17 cellular contexts compared by ENCODE assay signal in genomic region chr10:95544783-95545500, GRCh38. TPM values are rescaled to one million over a fixed set of nuclear protein-coding genes. Genes with fewer than 3 reads are reported as not detected.
DNase-seq lines count a peak whose midpoint lies in the region; TF ChIP-seq lines count a peak whose summit lies in the region.
"Had no signal": no experiment of that assay in that cellular context is flagged by ENCODE, and none has a peak within 500 bp of the region (broad histone marks: within the 10 kb centered on the region; RNA-seq: fewer than 3 reads in every experiment).

No MANE protein-coding gene starts in this region.

- H3K27me3 ChIP-seq in cardiac muscle cell (no peaks in the 10 kb centered on the region), esophagus (ENCODE audit: control insufficient read depth in 1 of 2, insufficient read depth in 2 of 2, low read length in 2 of 2) (no peaks in the 10 kb centered on the region), uterus (no peaks in the 10 kb centered on the region)

- WGBS in esophagus, 2 donors, result 73 to 75% methylated on average over 12 of the region's 12 CpGs

- no peaks in the 10 kb centered on the region for H3K9me3 ChIP-seq in cardiac muscle cell (ENCODE audit: low read depth)
- H3K9me3 ChIP-seq in esophagus (ENCODE audit: control insufficient read depth in 2 of 2, insufficient read depth in 1 of 2, low read depth in 1 of 2, low read length in 1 of 2), result no peaks in the 10 kb centered on the region
- no peaks in the 10 kb centered on the region for H3K9me3 ChIP-seq in uterus
- H3K9me3 ChIP-seq: lower lobe of right lung had no signal

- DNase-seq in cardiac muscle cell (ENCODE audit: low read depth in 1 of 2, low spot score in 1 of 2) (no peak), cardiac septum (ENCODE audit: low spot score) (no peak), myocyte (ENCODE audit: low read depth) (peak; percentile 77), uterus (no peak), HFFc6 (no peak)
- DNase-seq in activated CD4-positive, CD25-positive, alpha-beta regulatory T cell treated with anti-CD3 and anti-CD28 coated beads, Interleukin-2, amount 50 U/mL, for 72 hours, result no peak
- DNase-seq in stimulated activated CD4-positive, alpha-beta T cell treated with anti-CD3 and anti-CD28 coated beads, Interleukin-4, amount 100 ng/mL, for 1 hour, result no peak
- DNase-seq: activated CD8-positive, alpha-beta memory T cell treated with anti-CD3 and anti-CD28 coated beads, Interleukin-2, amount 50 U/mL, for 4 hours; activated naive CD4-positive, alpha-beta T cell treated with anti-CD3 and anti-CD28 coated beads for 36 hours; DMS153; effector CD8-positive, alpha-beta T cell; lower lobe of right lung; NCI-H1048; NCI-H2171 treated with DMSO at 0.1 percent for 48 hours had no signal

- peaks cover 41% of the 10 kb centered on the region for H3K4me1 ChIP-seq in cardiac muscle cell (ENCODE audit: low read depth)
- H3K4me1 ChIP-seq in esophagus (ENCODE audit: control insufficient read depth in 2 of 2, insufficient read depth in 2 of 2, low read length in 1 of 2), result peaks cover 0 to 5% of the 10 kb centered on the region in 2 donors
- peaks cover 0 to 21% of the 10 kb centered on the region in 2 donors for H3K4me1 ChIP-seq in uterus

- no peaks in the 10 kb centered on the region for H3K36me3 Mint-ChIP-seq in HFFc6 (ENCODE audit: low read depth)

- H3K27ac ChIP-seq in cardiac muscle cell, result peak overlapping the region; percentile 94
- H3K27ac ChIP-seq in esophagus (ENCODE audit: low read depth in 2 of 2, low read length in 1 of 2), result peak overlapping the region; percentile 10 to 47
- peak overlapping the region; percentile 51 to 94 for H3K27ac ChIP-seq in uterus

- peaks cover 12% of the 10 kb centered on the region for H3K27me3 Mint-ChIP-seq in HFFc6 (ENCODE audit: insufficient read depth)

- intact Hi-C loops in cardiac septum (cut with DNase I) (loop anchor here (2.0 kb wide), 1 partner anchor 14 kb away; no protein-coding TSS in a partner anchor), uterus (cut with DNase I; ENCODE audit: low total_unique reads) (no loop called here)

- H3K9me3 Mint-ChIP-seq in HFFc6, result no peaks in the 10 kb centered on the region
- H3K9me3 Mint-ChIP-seq: activated naive CD4-positive, alpha-beta T cell treated with anti-CD3 and anti-CD28 coated beads for 36 hours; T-helper 1 cell treated with Interleukin-12 subunit alpha and Interleukin-12 subunit beta and Interleukin-4 antibody, amounts not matched to agents 30 μg/mL and 1 μg/mL, for 36 hours had no signal

- no peak overlapping the region for H3K4me3 ChIP-seq in cardiac muscle cell
- H3K4me3 ChIP-seq in esophagus (ENCODE audit: low read depth in 1 of 2, low read length in 2 of 2), result no peak overlapping the region
- no peak overlapping the region for H3K4me3 ChIP-seq in uterus
- H3K4me3 ChIP-seq: lower lobe of right lung had no signal

- H3K4me3 Mint-ChIP-seq in HFFc6, result no peak overlapping the region
- H3K4me3 Mint-ChIP-seq: activated naive CD4-positive, alpha-beta T cell treated with anti-CD3 and anti-CD28 coated beads for 36 hours; neural crest cell; T-helper 1 cell treated with Interleukin-12 subunit alpha and Interleukin-12 subunit beta and Interleukin-4 antibody, amounts not matched to agents 30 μg/mL and 1 μg/mL, for 36 hours had no signal

- no peak for TF ChIP-seq POLR2A in uterus (IDR thresholded peaks at IDR 0.05)

- H3K4me1 Mint-ChIP-seq in HFFc6 (ENCODE audit: low read depth), result no peaks in the 10 kb centered on the region

- no peak overlapping the region for H3K27ac Mint-ChIP-seq in HFFc6
- H3K27ac Mint-ChIP-seq: activated naive CD4-positive, alpha-beta T cell treated with anti-CD3 and anti-CD28 coated beads for 36 hours; T-helper 1 cell treated with Interleukin-12 subunit alpha and Interleukin-12 subunit beta and Interleukin-4 antibody, amounts not matched to agents 30 μg/mL and 1 μg/mL, for 36 hours had no signal

- H3K36me3 ChIP-seq in cardiac muscle cell, result no peaks in the 10 kb centered on the region
- H3K36me3 ChIP-seq in esophagus (ENCODE audit: control insufficient read depth in 2 of 2, insufficient read depth in 2 of 2, low read length in 1 of 2), result no peaks in the 10 kb centered on the region
- H3K36me3 ChIP-seq in uterus, result no peaks in the 10 kb centered on the region
- H3K36me3 ChIP-seq: lower lobe of right lung had no signal

- TF ChIP-seq CTCF in cardiac muscle cell (IDR thresholded peaks at IDR 0.05; ENCODE audit: low read depth, low read length) (no peak), uterus (IDR thresholded peaks at IDR 0.05) (no peak), HFFc6 (IDR thresholded peaks at IDR 0.05) (no peak)

RNA-seq across cellular contexts. Expression of gene SORBS1, which starts 16.2 kb away (rescaled TPM):
- total RNA-seq in cardiac muscle cell, result 14.9 and 20.6 TPM in 2 replicates
- 11.0 and 12.8 TPM in 2 replicates for polyA plus RNA-seq in cardiac muscle cell
- total RNA-seq in cardiac septum, result 1,045 TPM
- 10 to 100 TPM; 32.7 to 66.3 TPM for polyA plus RNA-seq in esophagus
- total RNA-seq in myocyte, result 42.4 and 112 TPM in 2 replicates
- polyA plus RNA-seq in myocyte (2012), result 14.0 TPM
- total RNA-seq in uterus, result 100 to 1,000 TPM in 3 of 4 donors, 10 to 100 TPM in 1; 89.9 to 422 (median 271) TPM
- under 1 TPM; 0.05 to 0.26 (median 0.18) TPM for total RNA-seq in HFFc6 (2021; fragmentation: NEBNext Ultra II Directional; extraction: Animal tissue kit (Norgen Biotek cat#: 25700))

Comparison
In these comparisons a context has a peak if more than half of its experiments do, and no peak if none do; other contexts are left out.
1. H3K27ac ChIP-seq: peak in every context shown above with its lines; median percentile 94 in cardiac muscle cell; 72 in uterus; 28 in esophagus.
2. RNA of gene SORBS1, which starts 16.2 kb away (total RNA-seq): 1,045 TPM in cardiac septum (single experiment), 89.9 to 422 TPM in uterus, 42.4 to 112 TPM in myocyte and 14.9 to 20.6 TPM in cardiac muscle cell; 0.05 to 0.26 TPM in HFFc6; every median in the first group is over 10 times any median in the second.